1 cellular context compared by ENCODE assay signal in the genomic region with DNA sequence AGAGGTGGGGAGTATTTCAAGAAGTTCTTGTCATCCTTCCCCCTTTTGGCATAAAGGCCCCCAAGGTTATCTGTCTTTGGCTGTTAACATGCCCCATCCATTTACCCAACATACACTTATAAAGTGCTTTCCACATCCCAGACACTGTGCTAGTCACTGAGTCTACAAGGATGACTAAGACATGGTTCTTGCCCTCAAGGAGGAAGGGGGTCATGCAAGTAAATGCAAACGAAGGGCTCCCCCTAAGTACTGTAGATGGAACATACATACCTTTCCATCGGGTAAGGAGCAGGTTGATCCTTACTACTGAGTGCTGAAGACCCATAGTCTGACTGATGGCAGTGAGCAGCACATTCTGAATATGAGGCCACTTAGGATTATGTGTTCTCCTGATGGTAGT.
TF ChIP-seq lines count a peak whose summit lies in the region.

No MANE protein-coding gene starts in this region.

TF ChIP-seq in HepG2, 621 proteins besides CTCF, POLR2A, EP300 and RAD21 (continued from another document):
- TF ChIP-seq MED8 (CRISPR knock-in tag; IDR thresholded peaks at IDR 0.05; ENCODE audit: insufficient replicate concordance) (no peak), ZNF232 (CRISPR knock-in tag; IDR thresholded peaks at IDR 0.05; ENCODE audit: borderline replicate concordance) (no peak)
